ENCODE assay signal across 7 cellular contexts in genomic region chr1:228082975-228083870, GRCh38. TPM values are rescaled to one million over a fixed set of nuclear protein-coding genes. Genes with fewer than 3 reads are reported as not detected.
DNase-seq lines count a peak whose midpoint lies in the region; ATAC-seq, FAIRE-seq and TF ChIP-seq lines count a peak whose summit lies in the region.

No MANE protein-coding gene starts in this region.

- H3K4me3 ChIP-seq in endodermal cell (ENCODE audit: low read length) (peak overlapping the region; percentile 96), muscle layer of duodenum (ENCODE audit: low read depth in 1 of 2, low read length in 2 of 2) (peak overlapping the region; percentile 74 to 98)

- H3K9ac ChIP-seq in endodermal cell (ENCODE audit: extremely low read depth, low read length, poor library complexity, severe bottlenecking), result peak overlapping the region; percentile 99

- H3K36me3 ChIP-seq in endodermal cell (ENCODE audit: control insufficient read depth, insufficient read depth, low read length), result peaks cover 27% of the 10 kb centered on the region
- peaks cover 4 to 9% of the 10 kb centered on the region in 2 donors for H3K36me3 ChIP-seq in muscle layer of duodenum (ENCODE audit: control insufficient read depth in 1 of 2, insufficient read depth in 2 of 2, low read length in 2 of 2)

- H3K27ac ChIP-seq in endodermal cell (ENCODE audit: low read depth, low read length) (peak overlapping the region; percentile 87), muscle layer of duodenum (ENCODE audit: low read length) (peak overlapping the region; percentile 96)

- H3K27ac Mint-ChIP-seq in endodermal cell, result peak overlapping the region; percentile 100

- 0 to 1% methylated on average over 16 to 71 of the region's 71 CpGs for WGBS in endodermal cell (ENCODE audit: insufficient coverage in 1 of 2, insufficient read length in 1 of 2), 2 experiments

- H3K9me3 Mint-ChIP-seq in endodermal cell, result no peaks in the 10 kb centered on the region

- H3K9me3 ChIP-seq in endodermal cell (ENCODE audit: control insufficient read depth, low read length) (no peaks in the 10 kb centered on the region), muscle layer of duodenum (ENCODE audit: control insufficient read depth in 1 of 2, low read length in 2 of 2) (no peaks in the 10 kb centered on the region)

- H3K4me1 ChIP-seq in endodermal cell (ENCODE audit: control insufficient read depth, insufficient read depth, low read length) (peaks cover 25% of the 10 kb centered on the region), muscle layer of duodenum (ENCODE audit: control insufficient read depth in 1 of 2, insufficient read depth in 2 of 2, low read length in 2 of 2) (peaks cover 42 to 55% of the 10 kb centered on the region in 2 donors)

- H3K27me3 ChIP-seq in endodermal cell (ENCODE audit: control insufficient read depth, insufficient read depth, low read length, poor library complexity, severe bottlenecking) (no peaks in the 10 kb centered on the region), muscle layer of duodenum (ENCODE audit: low read depth, low read length) (no peaks in the 10 kb centered on the region)

- peak; percentile 56 for FAIRE-seq in GM18507 (lab: Jason Lieb, UNC)
- FAIRE-seq in urothelium cell line (lab: Jason Lieb, UNC), result no peak

- no peak for TF ChIP-seq CTCF in endodermal cell (conservative IDR thresholded peaks at IDR 0.05)

- DNase-seq in GM18507 (ENCODE audit: extremely low spot score, insufficient read length, low read depth), result no peak
- DNase-seq in UCSD-AML1 (lab: John Stamatoyannopoulos, UW; ENCODE audit: unreplicated experiment), result peak; percentile 60
- DNase-seq in endodermal cell, result peak; percentile 72
- peak; percentile 36 for DNase-seq in urothelium cell line (ENCODE audit: low spot score)

- ATAC-seq in HG02943 (IDR thresholded peaks at IDR 0.05; ENCODE audit: low read depth, unreplicated experiment), result peak; percentile 14
- no peak for ATAC-seq in HG03159 (IDR thresholded peaks at IDR 0.05; ENCODE audit: unreplicated experiment)

- H3K27me3 Mint-ChIP-seq in endodermal cell (ENCODE audit: insufficient read depth), result peaks cover 9% of the 10 kb centered on the region

- H3K4me1 Mint-ChIP-seq in endodermal cell, result peaks cover 44% of the 10 kb centered on the region

- peak overlapping the region; percentile 99 for H3K4me3 Mint-ChIP-seq in endodermal cell

- peaks cover 20% of the 10 kb centered on the region for H3K36me3 Mint-ChIP-seq in endodermal cell (ENCODE audit: low read depth)

RNA-seq across cellular contexts. Expression of gene ARF1, which starts 0.7 kb away (rescaled TPM):
- total RNA-seq in endodermal cell, result 100 to 1,000 TPM; 322 to 372 TPM
- polyA plus RNA-seq in endodermal cell (2013, experiment 1 of 2), result 397 TPM
- 397 TPM for polyA plus RNA-seq in endodermal cell (2013, experiment 2 of 2)

RNA-seq across cellular contexts. Expression of gene C1orf35, which starts 19.9 kb away (rescaled TPM):
- total RNA-seq in endodermal cell, result 10 to 100 TPM; 31.6 to 34.0 TPM
- polyA plus RNA-seq in endodermal cell (2013, experiment 1 of 2), result 27.6 TPM
- polyA plus RNA-seq in endodermal cell (2013, experiment 2 of 2), result 24.7 TPM

RNA-seq across cellular contexts. Expression of gene MRPL55, which starts 25.9 kb away (rescaled TPM):
- 10 to 100 TPM; 57.6 to 66.7 TPM for total RNA-seq in endodermal cell
- polyA plus RNA-seq in endodermal cell (2013, experiment 1 of 2), result 72.3 TPM
- polyA plus RNA-seq in endodermal cell (2013, experiment 2 of 2), result 52.9 TPM

RNA-seq across cellular contexts. Expression of gene GUK1, which starts 56.9 kb away (rescaled TPM):
- 100 to 1,000 TPM; 110 to 112 TPM for total RNA-seq in endodermal cell
- 121 TPM for polyA plus RNA-seq in endodermal cell (2013, experiment 1 of 2)
- polyA plus RNA-seq in endodermal cell (2013, experiment 2 of 2), result 115 TPM
